In the genomic region with DNA sequence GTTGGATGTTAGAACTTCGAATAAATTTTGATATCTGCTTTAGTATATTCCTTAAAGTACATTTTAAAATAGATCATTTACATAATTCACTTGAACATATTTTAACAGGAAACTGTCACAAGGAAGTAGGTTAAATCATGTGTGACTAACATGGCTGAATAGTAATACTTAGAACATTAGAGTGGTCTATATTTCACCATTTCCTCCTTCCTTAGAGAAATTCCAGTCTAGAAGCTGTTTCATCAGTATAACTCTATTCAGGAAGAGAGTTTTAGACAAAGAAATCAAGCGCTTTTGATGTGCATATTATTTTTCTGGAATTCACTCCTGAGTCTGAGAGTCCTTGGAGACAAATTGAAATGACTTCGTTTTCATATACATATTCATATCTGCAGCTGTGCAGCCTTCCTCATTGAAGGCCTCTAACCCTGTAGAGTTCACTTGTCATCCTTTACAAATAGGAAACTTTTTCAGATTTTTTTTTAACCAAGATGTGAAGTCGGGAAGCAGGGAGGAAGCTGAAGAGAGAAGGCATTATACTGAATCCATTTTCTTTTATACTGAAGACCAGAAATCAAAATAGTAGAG, we compare ENCODE assay signal across 26 cellular contexts. TPM values are rescaled to one million over a fixed set of nuclear protein-coding genes. Genes with fewer than 3 reads are reported as not detected.
DNase-seq lines count a peak whose midpoint lies in the region; ATAC-seq lines count a peak whose summit lies in the region.
"Had no signal": no experiment of that assay in that cellular context is flagged by ENCODE, and none has a peak within 500 bp of the region (broad histone marks: within the 10 kb centered on the region; RNA-seq: fewer than 3 reads in every experiment).

No MANE protein-coding gene starts in this region.

- H3K27ac ChIP-seq in epithelial cell of prostate, result peak overlapping the region; percentile 33
- H3K27ac ChIP-seq: 22Rv1, esophagus muscularis mucosa, hepatocyte had no signal

- ATAC-seq in stimulated activated memory B cell treated with anti-CD40 and anti-IgM and Interleukin-4, amounts not matched to agents 10 μg/mL and 1 μg/mL and 100 μg/mL, for 72 hours, result no peak
- ATAC-seq in GM21737 (IDR thresholded peaks at IDR 0.05; ENCODE audit: unreplicated experiment), result no peak
- ATAC-seq: left lobe of liver had no signal

- DNase-seq in SIG-M5 treated with dmso at 0.1 percent for 504 hours (lab: John Stamatoyannopoulos, UW; ENCODE audit: unreplicated experiment), result peak; percentile 18
- no peak for DNase-seq in SIG-M5 (lab: John Stamatoyannopoulos, UW)
- peak; percentile 49 for DNase-seq in NAMALWA (ENCODE audit: low spot score)
- DNase-seq in epithelial cell of prostate (ENCODE audit: low read depth, low spot score), result no peak
- DNase-seq in medulla oblongata (ENCODE audit: extremely low spot score), result no peak
- DNase-seq in immature natural killer cell, result no peak
- DNase-seq: activated CD4-positive, alpha-beta memory T cell treated with anti-CD3 and anti-CD28 coated beads for 36 hours; activated CD8-positive, alpha-beta memory T cell treated with anti-CD3 and anti-CD28 coated beads, Interleukin-2, amount 50 U/mL, for 48 hours; DMS53; effector memory CD4-positive, alpha-beta T cell; H9; NCI-H1105 treated with DMSO at 0.1 percent for 48 hours; NCI-H2029 treated with DMSO at 0.1 percent for 48 hours; NCI-H2227 treated with DMSO at 0.1 percent for 48 hours; NCI-H69; stimulated activated CD8-positive, alpha-beta memory T cell treated with anti-CD3 and anti-CD28 coated beads, Interleukin-4, amount 100 ng/mL, for 48 hours; SW 1271 had no signal

- H3K27ac Mint-ChIP-seq in stimulated activated memory B cell treated with anti-CD40 and anti-IgM and Interleukin-4, amounts not matched to agents 10 μg/mL and 1 μg/mL and 100 μg/mL, for 72 hours, result peak overlapping the region; percentile 70
- H3K27ac Mint-ChIP-seq in immature natural killer cell, result no peak overlapping the region
- H3K27ac Mint-ChIP-seq: activated CD4-positive, alpha-beta memory T cell treated with anti-CD3 and anti-CD28 coated beads for 36 hours; H9; mesothelial cell of epicardium; nephron; type B pancreatic cell had no signal

- peaks cover 14% of the 10 kb centered on the region for H3K4me1 Mint-ChIP-seq in stimulated activated memory B cell treated with anti-CD40 and anti-IgM and Interleukin-4, amounts not matched to agents 10 μg/mL and 1 μg/mL and 100 μg/mL, for 72 hours
- no peaks in the 10 kb centered on the region for H3K4me1 Mint-ChIP-seq in immature natural killer cell
- H3K4me1 Mint-ChIP-seq: H9, mesothelial cell of epicardium, nephron had no signal

- H3K36me3 Mint-ChIP-seq in stimulated activated memory B cell treated with anti-CD40 and anti-IgM and Interleukin-4, amounts not matched to agents 10 μg/mL and 1 μg/mL and 100 μg/mL, for 72 hours, result no peaks in the 10 kb centered on the region
- H3K36me3 Mint-ChIP-seq in immature natural killer cell, result no peaks in the 10 kb centered on the region
- H3K36me3 Mint-ChIP-seq: type B pancreatic cell had no signal

- H3K4me3 Mint-ChIP-seq in stimulated activated memory B cell treated with anti-CD40 and anti-IgM and Interleukin-4, amounts not matched to agents 10 μg/mL and 1 μg/mL and 100 μg/mL, for 72 hours, result no peak overlapping the region
- H3K4me3 Mint-ChIP-seq in immature natural killer cell, result no peak overlapping the region
- H3K4me3 Mint-ChIP-seq: activated CD4-positive, alpha-beta memory T cell treated with anti-CD3 and anti-CD28 coated beads for 36 hours; H9; mesothelial cell of epicardium; nephron; type B pancreatic cell had no signal

- H3K9me3 Mint-ChIP-seq in stimulated activated memory B cell treated with anti-CD40 and anti-IgM and Interleukin-4, amounts not matched to agents 10 μg/mL and 1 μg/mL and 100 μg/mL, for 72 hours, result peaks cover 5% of the 10 kb centered on the region
- peaks cover 0 to 6% (median 4%) of the 10 kb centered on the region in 6 donors for H3K9me3 Mint-ChIP-seq in immature natural killer cell

- H3K27me3 Mint-ChIP-seq in stimulated activated memory B cell treated with anti-CD40 and anti-IgM and Interleukin-4, amounts not matched to agents 10 μg/mL and 1 μg/mL and 100 μg/mL, for 72 hours, result no peaks in the 10 kb centered on the region
- peaks cover under 1 to 9% (median 3%) of the 10 kb centered on the region in 3 donors for H3K27me3 Mint-ChIP-seq in immature natural killer cell (ENCODE audit: low read depth in 3 of 3)
- H3K27me3 Mint-ChIP-seq: type B pancreatic cell had no signal

RNA-seq across cellular contexts. Expression of gene IRAK3, which starts 28.4 kb away (rescaled TPM):
- polyA plus RNA-seq in immature natural killer cell, result 1 to 10 TPM in 1 of 3 donors, under 1 TPM in 1, not detected in 1; 0.53 to 1.2 TPM

RNA-seq across cellular contexts. Expression of gene TMBIM4, which starts 47.6 kb away (rescaled TPM):
- polyA plus RNA-seq in immature natural killer cell, result 100 to 1,000 TPM; 314 to 540 (median 336) TPM

Comparison
In these comparisons a context has a peak if more than half of its experiments do, and no peak if none do; other contexts are left out.
1. DNase-seq: peak in SIG-M5 treated with dmso at 0.1 percent for 504 hours (single experiment) and NAMALWA (single experiment); none in SIG-M5 (single experiment), epithelial cell of prostate (single experiment), medulla oblongata (single experiment) and immature natural killer cell (0 of 3).